8 cellular contexts compared by ENCODE assay signal in the genomic region with DNA sequence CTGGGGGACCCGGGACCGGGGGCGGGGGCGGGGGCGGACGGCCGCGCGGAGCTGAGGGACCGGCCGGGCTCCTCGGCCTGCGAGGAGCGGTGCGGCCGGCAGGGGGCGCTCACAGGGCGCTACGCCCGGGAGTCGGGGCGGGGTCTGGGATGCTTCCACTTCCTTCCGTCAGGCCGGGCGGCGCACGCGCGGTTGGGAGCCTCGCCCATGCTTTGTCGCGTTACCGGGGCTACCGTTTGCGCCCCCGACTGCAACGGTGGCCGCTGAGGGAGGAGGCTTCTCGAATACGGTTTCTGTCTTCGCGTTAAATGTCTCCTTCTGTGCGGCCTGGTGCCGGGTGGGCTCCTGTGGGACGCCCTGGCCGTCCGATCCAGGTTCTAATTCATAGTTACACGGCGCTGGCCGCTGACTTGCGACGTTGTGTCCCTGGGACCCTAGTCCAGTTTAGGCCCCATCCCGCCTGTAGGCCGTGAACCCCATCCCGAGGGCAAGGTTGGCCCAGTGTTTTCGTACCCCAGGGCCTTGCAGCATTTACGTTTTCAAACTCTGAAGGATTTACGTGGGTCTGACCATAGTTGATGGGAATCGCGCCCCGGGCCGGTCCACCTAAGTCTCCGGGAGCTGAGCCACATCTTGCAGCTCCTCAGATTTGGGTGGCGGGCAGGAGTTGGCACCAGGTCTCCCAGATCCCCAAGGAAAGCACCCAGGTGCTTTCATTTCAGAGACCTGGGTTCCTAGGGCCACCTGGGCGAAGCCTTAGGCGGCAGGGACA. TPM values are rescaled to one million over a fixed set of nuclear protein-coding genes. Genes with fewer than 3 reads are reported as not detected.
DNase-seq lines count a peak whose midpoint lies in the region; ATAC-seq and TF ChIP-seq lines count a peak whose summit lies in the region.

No MANE protein-coding gene starts in this region.

- CTCF ChIA-PET in AG04450 (lab: Charles Lee), result interaction anchor here (0.6 to 1.6 kb wide), 6 partner anchors 8 to 1643 kb away, joined by 3 to 7 read pairs (median 4); no protein-coding TSS in a partner anchor

- TF ChIP-seq CTCF in AG04450 (IDR thresholded peaks at IDR 0.05; ENCODE audit: low read depth, low read length) (peak; percentile 48), colonic mucosa (IDR thresholded peaks at IDR 0.05) (peak; percentile 76)

- POLR2A ChIA-PET in AG04450 (lab: Yijun Ruan, JAX), result no interaction called here

- H3K36me3 ChIP-seq in colonic mucosa, result no peaks in the 10 kb centered on the region

- H3K9me3 ChIP-seq in AG04450 (ENCODE audit: control insufficient read depth, insufficient read depth, low read length) (no peaks in the 10 kb centered on the region), colonic mucosa (no peaks in the 10 kb centered on the region)

- intact Hi-C loops in activated CD4-positive, alpha-beta T cell treated with anti-CD3 and anti-CD28 coated beads, Interleukin-2, amount 10 ng/mL, durations not matched to agents 24 days and 14 days (cut with micrococcal nuclease), result loop anchor here (1.0 to 2.0 kb wide), 2 partner anchors 12 to 34 kb away; no protein-coding TSS in a partner anchor
- intact Hi-C loops in colonic mucosa (cut with DNase I), result no loop called here

- peak; percentile 21 for DNase-seq in AG04450 (ENCODE audit: low read depth, low spot score)
- peak; percentile 72 for DNase-seq in NCI-H510A (lab: John Stamatoyannopoulos, UW)
- DNase-seq in activated CD4-positive, alpha-beta T cell treated with anti-CD3 and anti-CD28 coated beads, Interleukin-2, amount 10 ng/mL, durations not matched to agents 24 days and 14 days, result peak; percentile 96
- peak; percentile 85 for DNase-seq in colonic mucosa
- peak; percentile 86 for DNase-seq in left lobe of liver (ENCODE audit: low spot score)
- peak; percentile 88 for DNase-seq in stimulated activated CD4-positive, alpha-beta T cell treated with anti-CD3 and anti-CD28 coated beads, Interleukin-1b, Interleukin-23, amount 100 ng/mL, for 48 hours

- H3K4me3 Mint-ChIP-seq in activated CD4-positive, alpha-beta T cell treated with anti-CD3 and anti-CD28 coated beads, Interleukin-2, amount 10 ng/mL, durations not matched to agents 24 days and 14 days, result peak overlapping the region; percentile 95

- peaks cover 25% of the 10 kb centered on the region for H3K27me3 Mint-ChIP-seq in activated CD4-positive, alpha-beta T cell treated with anti-CD3 and anti-CD28 coated beads, Interleukin-2, amount 10 ng/mL, durations not matched to agents 24 days and 14 days

- no peaks in the 10 kb centered on the region for H3K9me3 Mint-ChIP-seq in activated CD4-positive, alpha-beta T cell treated with anti-CD3 and anti-CD28 coated beads, Interleukin-2, amount 10 ng/mL, durations not matched to agents 24 days and 14 days

- H3K9ac ChIP-seq in colonic mucosa (ENCODE audit: low read depth in 2 of 2, low read length in 2 of 2), result peak overlapping the region; percentile 57 to 72

- H3K27ac ChIP-seq in AG04450 (ENCODE audit: low read depth, low read length) (peak overlapping the region; percentile 39), colonic mucosa (peak overlapping the region; percentile 72)

- peak; percentile 27 for ATAC-seq in GM18873 (IDR thresholded peaks at IDR 0.05; ENCODE audit: low FRiP score, unreplicated experiment)
- ATAC-seq in HG03139 (IDR thresholded peaks at IDR 0.05; ENCODE audit: unreplicated experiment), result peak; percentile 45
- ATAC-seq in left lobe of liver, result peak; percentile 87

- peaks cover 22% of the 10 kb centered on the region for H3K4me1 Mint-ChIP-seq in activated CD4-positive, alpha-beta T cell treated with anti-CD3 and anti-CD28 coated beads, Interleukin-2, amount 10 ng/mL, durations not matched to agents 24 days and 14 days

- peak overlapping the region; percentile 99 for H3K27ac Mint-ChIP-seq in activated CD4-positive, alpha-beta T cell treated with anti-CD3 and anti-CD28 coated beads, Interleukin-2, amount 10 ng/mL, durations not matched to agents 24 days and 14 days

- H3K36me3 Mint-ChIP-seq in activated CD4-positive, alpha-beta T cell treated with anti-CD3 and anti-CD28 coated beads, Interleukin-2, amount 10 ng/mL, durations not matched to agents 24 days and 14 days (ENCODE audit: low read depth), result peaks cover 26% of the 10 kb centered on the region

- H3K27me3 ChIP-seq in AG04450 (ENCODE audit: control insufficient read depth, insufficient read depth, low read length), result no peaks in the 10 kb centered on the region
- H3K27me3 ChIP-seq in colonic mucosa, result no peaks in the 10 kb centered on the region

- no peaks in the 10 kb centered on the region for H3K4me1 ChIP-seq in colonic mucosa

- peak overlapping the region; percentile 86 for H3K4me3 ChIP-seq in AG04450 (ENCODE audit: low read depth, low read length)
- peak overlapping the region; percentile 64 for H3K4me3 ChIP-seq in colonic mucosa

RNA-seq across cellular contexts. Expression of a gene that starts 0.5 kb away (rescaled TPM):
- 27.3 and 32.4 TPM in 2 replicates for polyA plus RNA-seq in AG04450 (2011; rRNA removed)
- 17.4 and 19.7 TPM in 2 replicates for polyA minus RNA-seq in AG04450 (2011; rRNA and poly(A)+ RNA removed)
- 39.1 and 44.6 TPM in 2 replicates for total RNA-seq in activated CD4-positive, alpha-beta T cell treated with anti-CD3 and anti-CD28 coated beads, Interleukin-2, amount 10 ng/mL, durations not matched to agents 24 days and 14 days
- total RNA-seq in colonic mucosa (10 to 100 TPM; 15.3 to 16.5 TPM), left lobe of liver (9.7 TPM)

Comparison
In these comparisons a context has a peak if more than half of its experiments do, and no peak if none do; other contexts are left out.
1. Peak in every context shown above with its lines: DNase-seq, ATAC-seq, H3K4me3 ChIP-seq and H3K27ac ChIP-seq.
2. DNase-seq: peak in every context shown above with its lines; median percentile 96 in activated CD4-positive, alpha-beta T cell treated with anti-CD3 and anti-CD28 coated beads, Interleukin-2, amount 10 ng/mL, durations not matched to agents 24 days and 14 days; 88 in stimulated activated CD4-positive, alpha-beta T cell treated with anti-CD3 and anti-CD28 coated beads, Interleukin-1b, Interleukin-23, amount 100 ng/mL, for 48 hours; 86 in left lobe of liver; 85 in colonic mucosa; 72 in NCI-H510A; 21 in AG04450.
3. ATAC-seq: peak in every context shown above with its lines; median percentile 87 in left lobe of liver; 45 in HG03139; 27 in GM18873.